ENCODE assay signal across 30 cellular contexts in the genomic region with DNA sequence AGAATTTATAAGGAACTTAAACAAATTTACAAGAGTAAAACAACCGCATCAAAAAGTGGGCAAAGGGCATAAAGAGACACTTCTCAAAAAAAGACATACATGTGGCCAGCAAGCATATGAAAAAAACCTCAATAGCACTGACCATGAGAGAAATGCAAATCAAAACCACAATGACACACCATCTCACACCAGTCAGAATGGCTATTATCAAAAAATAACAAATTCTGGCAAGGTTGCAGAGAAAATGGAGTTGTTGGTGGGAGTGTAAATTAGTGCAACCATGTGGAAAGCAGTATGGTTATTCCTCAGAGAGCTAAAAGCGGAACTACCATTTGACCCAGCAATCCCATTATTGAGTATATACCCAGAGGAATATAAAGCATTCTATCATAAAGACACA.
"Had no signal": no experiment of that assay in that cellular context is flagged by ENCODE, and none has a peak within 500 bp of the region (broad histone marks: within the 10 kb centered on the region; RNA-seq: fewer than 3 reads in every experiment).

No MANE protein-coding gene starts in this region.

- H3K4me1 Mint-ChIP-seq: activated T-helper 17 cell treated with anti-CD3 and anti-CD28 coated beads, Interleukin-2, amount 50 U/mL, for 72 hours; WTC11 had no signal

- H3K27me3 Mint-ChIP-seq: activated CD8-positive, alpha-beta T cell treated with anti-CD3 and anti-CD28 coated beads for 36 hours; activated naive CD8-positive, alpha-beta T cell; activated T-helper 17 cell treated with anti-CD3 and anti-CD28 coated beads, Interleukin-2, amount 50 U/mL, for 72 hours had no signal

- H3K36me3 ChIP-seq: adrenal gland, colonic mucosa, esophagus squamous epithelium, gastroesophageal sphincter had no signal

- H3K4me1 ChIP-seq: adrenal gland, body of pancreas, colonic mucosa, esophagus squamous epithelium, gastroesophageal sphincter had no signal

- ATAC-seq: activated CD8-positive, alpha-beta T cell treated with anti-CD3 and anti-CD28 coated beads for 36 hours; activated T-cell treated with anti-CD3 and anti-CD28 coated beads, Interleukin-2, amount 50 U/mL, for 4 hours; activated T-helper 17 cell treated with anti-CD3 and anti-CD28 coated beads, Interleukin-2, amount 50 U/mL, for 72 hours; body of pancreas; gastroesophageal sphincter; WTC11 had no signal

- H3K27ac ChIP-seq: adrenal gland, body of pancreas, colonic mucosa, epithelial cell of prostate, esophagus squamous epithelium, gastroesophageal sphincter, VCaP had no signal

- DNase-seq: activated CD4-positive, alpha-beta T cell treated with anti-CD3 and anti-CD28 coated beads for 48 hours; activated CD4-positive, alpha-beta T cell treated with anti-CD3 and anti-CD28 coated beads, Interleukin-2, amount 50 U/mL, for 1 hour; activated CD4-positive, alpha-beta T cell treated with anti-CD3 and anti-CD28 coated beads, Interleukin-2, amount 50 U/mL, for 48 hours; activated CD8-positive, alpha-beta memory T cell treated with anti-CD3 and anti-CD28 coated beads for 24 hours; activated CD8-positive, alpha-beta T cell treated with anti-CD3 and anti-CD28 coated beads for 36 hours; activated effector memory CD4-positive, alpha-beta T cell treated with Interleukin-2 at 50 U/mL for 16 hours; activated gamma-delta T cell treated with Interleukin-2 at 50 U/mL for 16 hours; activated naive CD4-positive, alpha-beta T cell treated with anti-CD3 and anti-CD28 coated beads, Interleukin-2, amount 50 U/mL, for 16 hours; activated naive CD4-positive, alpha-beta T cell treated with Interleukin-2 at 50 U/mL for 16 hours; activated T-cell treated with anti-CD3 and anti-CD28 coated beads, Interleukin-2, amount 50 U/mL, for 4 hours; adrenal gland; amygdala; aorta; body of pancreas; central memory CD4-positive, alpha-beta T cell; cerebellar nuclear complex; colonic mucosa; effector CD8-positive, alpha-beta T cell; esophagus squamous epithelium; foreskin melanocyte; head of caudate nucleus; T-helper 2 cell had no signal

- H3K4me3 ChIP-seq: adrenal gland, body of pancreas, colonic mucosa, esophagus squamous epithelium, gastroesophageal sphincter had no signal

- H3K9me3 ChIP-seq: adrenal gland, body of pancreas, colonic mucosa, esophagus squamous epithelium had no signal

- H3K4me3 Mint-ChIP-seq: activated CD8-positive, alpha-beta T cell treated with anti-CD3 and anti-CD28 coated beads for 36 hours; activated naive CD8-positive, alpha-beta T cell; activated T-cell treated with anti-CD3 and anti-CD28 coated beads, Interleukin-2, amount 50 U/mL, for 4 hours; activated T-helper 17 cell treated with anti-CD3 and anti-CD28 coated beads, Interleukin-2, amount 50 U/mL, for 72 hours; WTC11 had no signal

- H3K36me3 Mint-ChIP-seq: activated naive CD8-positive, alpha-beta T cell had no signal

- H3K27ac Mint-ChIP-seq: activated CD8-positive, alpha-beta T cell treated with anti-CD3 and anti-CD28 coated beads for 36 hours; activated naive CD8-positive, alpha-beta T cell; activated T-helper 17 cell treated with anti-CD3 and anti-CD28 coated beads, Interleukin-2, amount 50 U/mL, for 72 hours; WTC11 had no signal

- H3K27me3 ChIP-seq: adrenal gland, body of pancreas, colonic mucosa, esophagus squamous epithelium, gastroesophageal sphincter had no signal

- FAIRE-seq: endometrium, endothelial cell of umbilical vein had no signal
